8 cellular contexts compared by ENCODE assay signal in genomic region chrX:40266490-40267333, GRCh38.
A peak's percentile ranks its signal among the peaks of the same experiment; 100 is the strongest.
DNase-seq lines count a peak whose midpoint lies in the region; ATAC-seq and TF ChIP-seq lines count a peak whose summit lies in the region.

No MANE protein-coding gene starts in this region.

- H3K4me3 ChIP-seq in fibroblast of mammary gland (ENCODE audit: control insufficient read depth, low read depth, low read length) (peak overlapping the region; percentile 43), stomach (peak overlapping the region; percentile 44 to 51 (median 49))

- peaks cover 6 to 16% (median 7%) of the 10 kb centered on the region in 4 donors for H3K4me1 Mint-ChIP-seq in naive thymus-derived CD8-positive, alpha-beta T cell

- POLR2A ChIA-PET in naive thymus-derived CD8-positive, alpha-beta T cell (lab: Charles Lee), result interaction anchor here (0.6 to 1.8 kb wide), 4 partner anchors 9 to 99 kb away, joined by 3 to 8 read pairs (median 4); no protein-coding TSS in a partner anchor

- H3K27me3 Mint-ChIP-seq in naive thymus-derived CD8-positive, alpha-beta T cell, result no peaks in the 10 kb centered on the region

- 2 to 13% (median 6%) methylated on average over 12 to 42 of the region's 42 CpGs for WGBS in stomach, 5 donors

- no peaks in the 10 kb centered on the region for H3K36me3 ChIP-seq in stomach

- H3K27me3 ChIP-seq in stomach, result peaks cover 0 to 5% (median 0%) of the 10 kb centered on the region in 3 donors

- DNase-seq in D341Med (ENCODE audit: low spot score) (peak; percentile 87), HT-29 (ENCODE audit: low spot score) (peak; percentile 40), OCI-M2 (lab: John Stamatoyannopoulos, UW; ENCODE audit: unreplicated experiment) (peak; percentile 69), activated T-helper 1 cell treated with Interleukin-2 at 50 U/mL for 16 hours (ENCODE audit: low read depth) (peak; percentile 30), fibroblast of mammary gland (ENCODE audit: low read depth) (peak; percentile 51), stomach (peak; percentile 72)
- DNase-seq in naive thymus-derived CD8-positive, alpha-beta T cell, result peak; percentile 15 to 67 (median 40)

- TF ChIP-seq POLR2A in stomach (IDR thresholded peaks at IDR 0.05), result no peak

- peak; percentile 59 for TF ChIP-seq CTCF in fibroblast of mammary gland (conservative IDR thresholded peaks at IDR 0.05; ENCODE audit: control insufficient read depth, insufficient read depth, low read depth, low read length)
- peak in 5 of 7 experiments; percentile 43 to 65 (median 55) for TF ChIP-seq CTCF in stomach (IDR thresholded peaks at IDR 0.05)

- ATAC-seq in naive thymus-derived CD8-positive, alpha-beta T cell, result peak; percentile 72 to 90
- ATAC-seq in GM21447 (IDR thresholded peaks at IDR 0.05; ENCODE audit: unreplicated experiment), result no peak

- H3K4me3 Mint-ChIP-seq in naive thymus-derived CD8-positive, alpha-beta T cell, result peak overlapping the region; percentile 69 to 87 (median 78)

- H3K9me3 Mint-ChIP-seq in naive thymus-derived CD8-positive, alpha-beta T cell, result peaks cover 0 to 2% (median 0%) of the 10 kb centered on the region in 9 donors

- H3K27ac Mint-ChIP-seq in naive thymus-derived CD8-positive, alpha-beta T cell, result peak overlapping the region in 2 of 10 donors; percentile 25 to 53

- intact Hi-C loops in stomach (cut with DNase I; ENCODE audit: low total_unique reads), result no loop called here

- peaks cover 0 to 8% (median 4%) of the 10 kb centered on the region in 4 donors for H3K9me3 ChIP-seq in stomach

- H3K4me1 ChIP-seq in stomach, result peaks cover 4 to 33% (median 21%) of the 10 kb centered on the region in 4 donors

- H3K36me3 Mint-ChIP-seq in naive thymus-derived CD8-positive, alpha-beta T cell, result no peaks in the 10 kb centered on the region

- no peak for TF ChIP-seq EP300 in stomach (IDR thresholded peaks at IDR 0.05)

- H3K27ac ChIP-seq in stomach, result peak overlapping the region; percentile 45 to 77 (median 49)

Comparison
In these comparisons a context has a peak if more than half of its experiments do, and no peak if none do; other contexts are left out.
1. DNase-seq: peak in every context shown above with its lines; median percentile 87 in D341Med; 72 in stomach; 69 in OCI-M2; 51 in fibroblast of mammary gland; 40 in HT-29; 40 in naive thymus-derived CD8-positive, alpha-beta T cell; 30 in activated T-helper 1 cell treated with Interleukin-2 at 50 U/mL for 16 hours.